ENCODE assay signal across 6 cellular contexts in genomic region chr19:1206733-1207301, GRCh38. TPM values are rescaled to one million over a fixed set of nuclear protein-coding genes. Genes with fewer than 3 reads are reported as not detected.
DNase-seq lines count a peak whose midpoint lies in the region.

No MANE protein-coding gene starts in this region.

- H3K4me3 ChIP-seq in adipocyte (ENCODE audit: low read length) (peak overlapping the region; percentile 95), mononuclear cell (ENCODE audit: low read length) (peak overlapping the region; percentile 62)

- H3K9me3 ChIP-seq in adipocyte (ENCODE audit: control insufficient read depth, low read length) (no peaks in the 10 kb centered on the region), mononuclear cell (ENCODE audit: low read depth, low read length) (no peaks in the 10 kb centered on the region)

- H3K27me3 ChIP-seq in adipocyte (replicated peaks; ENCODE audit: control insufficient read depth, insufficient read depth, low read length), result no peaks in the 10 kb centered on the region
- no peaks in the 10 kb centered on the region for H3K27me3 ChIP-seq in mononuclear cell (ENCODE audit: insufficient read depth, low read length)

- peaks cover 45% of the 10 kb centered on the region for H3K4me1 ChIP-seq in adipocyte (ENCODE audit: control insufficient read depth, insufficient read depth, low read length)
- peaks cover 72% of the 10 kb centered on the region for H3K4me1 ChIP-seq in mononuclear cell (ENCODE audit: insufficient read depth, low read length)

- no peaks in the 10 kb centered on the region for H3K36me3 ChIP-seq in adipocyte (ENCODE audit: control insufficient read depth, insufficient read depth, low read length, severe bottlenecking)

- DNase-seq in KG1 (lab: John Stamatoyannopoulos, UW) (peak; percentile 58), adipocyte (ENCODE audit: low read depth) (peak; percentile 29), NCI-H2171 treated with DMSO at 0.1 percent for 48 hours (lab: John Stamatoyannopoulos, UW) (no peak), NCI-H510A treated with DMSO at 0.1 percent for 48 hours (lab: John Stamatoyannopoulos, UW) (no peak), NCI-H446 (lab: John Stamatoyannopoulos, UW) (no peak)

- H3K9ac ChIP-seq in adipocyte (ENCODE audit: low read length), result peak overlapping the region; percentile 95

RNA-seq across cellular contexts. Expression of gene STK11, which starts 1.2 kb away (rescaled TPM):
- 36.7 TPM for total RNA-seq in mononuclear cell

RNA-seq across cellular contexts. Expression of gene CBARP, which starts 31.0 kb away (rescaled TPM):
- total RNA-seq in mononuclear cell, result not detected

RNA-seq across cellular contexts. Expression of gene SBNO2, which starts 32.7 kb away (rescaled TPM):
- 53.8 TPM for total RNA-seq in mononuclear cell

RNA-seq across cellular contexts. Expression of gene ATP5F1D, which starts 34.7 kb away (rescaled TPM):
- total RNA-seq in mononuclear cell, result 10.4 TPM

RNA-seq across cellular contexts. Expression of gene MIDN, which starts 41.6 kb away (rescaled TPM):
- total RNA-seq in mononuclear cell, result 67.0 TPM

Comparison
In these comparisons a context has a peak if more than half of its experiments do, and no peak if none do; other contexts are left out.
1. DNase-seq: peak in KG1 (single experiment) and adipocyte (single experiment); none in NCI-H2171 treated with DMSO at 0.1 percent for 48 hours (single experiment), NCI-H510A treated with DMSO at 0.1 percent for 48 hours (single experiment) and NCI-H446 (0 of 2).